12 cellular contexts compared by ENCODE assay signal in genomic region chr13:84139561-84140158, GRCh38.
"Had no signal": no experiment of that assay in that cellular context is flagged by ENCODE, and none has a peak within 500 bp of the region (broad histone marks: within the 10 kb centered on the region; RNA-seq: fewer than 3 reads in every experiment).

No MANE protein-coding gene starts in this region.

- ATAC-seq: activated CD4-positive, CD25-positive, alpha-beta regulatory T cell treated with anti-CD3 and anti-CD28 coated beads, Interleukin-2, amount 50 U/mL, for 24 hours; activated T-cell treated with anti-CD3 and anti-CD28 coated beads, Interleukin-2, amount 50 U/mL, for 72 hours; stimulated activated naive CD8-positive, alpha-beta T cell treated with anti-CD3 and anti-CD28 coated beads, Interleukin-15, amount 100 ng/mL, for 72 hours had no signal

- H3K9ac ChIP-seq: parathyroid adenoma had no signal

- H2AFZ ChIP-seq: parathyroid adenoma had no signal

- H3K27ac ChIP-seq: dorsolateral prefrontal cortex, esophagus muscularis mucosa, parathyroid adenoma, skin epidermis, thoracic aorta had no signal

- H3K27me3 ChIP-seq: dorsolateral prefrontal cortex, esophagus muscularis mucosa had no signal

- H3K27ac Mint-ChIP-seq: activated naive CD8-positive, alpha-beta T cell treated with anti-CD3 and anti-CD28 coated beads for 36 hours; activated T-cell treated with anti-CD3 and anti-CD28 coated beads, Interleukin-2, amount 50 U/mL, for 72 hours; stimulated activated naive CD8-positive, alpha-beta T cell treated with anti-CD3 and anti-CD28 coated beads, Interleukin-15, amount 100 ng/mL, for 72 hours had no signal

- H3K36me3 ChIP-seq: esophagus muscularis mucosa, thoracic aorta had no signal

- H3K9me3 ChIP-seq: esophagus muscularis mucosa, thoracic aorta had no signal

- H3K79me2 ChIP-seq: parathyroid adenoma had no signal

- H3K27me3 Mint-ChIP-seq: activated naive CD8-positive, alpha-beta T cell treated with anti-CD3 and anti-CD28 coated beads for 36 hours; stimulated activated naive CD8-positive, alpha-beta T cell treated with anti-CD3 and anti-CD28 coated beads, Interleukin-15, amount 100 ng/mL, for 72 hours had no signal

- H3K9me3 Mint-ChIP-seq: activated naive CD8-positive, alpha-beta T cell treated with anti-CD3 and anti-CD28 coated beads for 36 hours; activated T-cell treated with anti-CD3 and anti-CD28 coated beads, Interleukin-2, amount 50 U/mL, for 72 hours; stimulated activated naive CD8-positive, alpha-beta T cell treated with anti-CD3 and anti-CD28 coated beads, Interleukin-15, amount 100 ng/mL, for 72 hours had no signal

- H3K4me3 ChIP-seq: dorsolateral prefrontal cortex, esophagus muscularis mucosa, skin epidermis, thoracic aorta had no signal

- H3K36me3 Mint-ChIP-seq: activated naive CD8-positive, alpha-beta T cell treated with anti-CD3 and anti-CD28 coated beads for 36 hours had no signal

- DNase-seq: activated gamma-delta T cell treated with Interleukin-2 at 50 U/mL for 16 hours; activated naive CD8-positive, alpha-beta T cell treated with anti-CD3 and anti-CD28 coated beads for 36 hours; activated T-cell treated with anti-CD3 and anti-CD28 coated beads, Interleukin-2, amount 50 U/mL, for 72 hours; anterior cingulate cortex; dorsolateral prefrontal cortex; stimulated activated CD4-positive, alpha-beta T cell treated with anti-CD3 and anti-CD28 coated beads, Interleukin-4, amount 100 ng/mL, for 4 hours; stimulated activated naive CD8-positive, alpha-beta T cell treated with anti-CD3 and anti-CD28 coated beads, Interleukin-15, amount 100 ng/mL, for 72 hours had no signal

- H3K4me1 ChIP-seq: esophagus muscularis mucosa, parathyroid adenoma had no signal

- H3K4me3 Mint-ChIP-seq: activated naive CD8-positive, alpha-beta T cell treated with anti-CD3 and anti-CD28 coated beads for 36 hours; activated T-cell treated with anti-CD3 and anti-CD28 coated beads, Interleukin-2, amount 50 U/mL, for 72 hours; stimulated activated naive CD8-positive, alpha-beta T cell treated with anti-CD3 and anti-CD28 coated beads, Interleukin-15, amount 100 ng/mL, for 72 hours had no signal
